ENCODE assay signal across 19 cellular contexts in the genomic region with DNA sequence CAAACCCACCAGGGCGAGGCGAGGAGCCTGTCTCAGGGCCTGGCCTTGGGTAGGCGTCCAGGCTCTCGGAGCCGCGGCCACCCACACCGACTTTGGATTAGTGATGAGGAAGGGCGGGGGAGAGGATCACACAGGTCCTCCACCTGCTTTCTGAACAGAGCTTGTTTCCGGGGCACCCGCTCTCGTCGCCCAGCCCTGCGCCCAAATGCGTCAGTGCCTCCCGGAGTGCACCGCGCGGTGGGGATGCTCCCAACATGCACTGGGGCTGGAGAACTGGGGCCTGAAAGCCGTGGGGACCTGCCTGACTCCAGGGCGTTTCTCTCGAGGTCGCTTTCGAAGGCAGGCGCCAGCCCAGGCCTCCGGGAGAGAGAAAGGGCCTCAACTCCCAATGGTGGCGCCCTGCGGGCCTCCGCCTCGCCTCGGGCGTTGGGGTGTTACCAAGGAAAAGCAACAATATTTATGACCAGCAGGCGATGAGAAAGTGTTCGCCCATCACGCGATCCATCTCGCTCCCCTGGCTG. TPM values are rescaled to one million over a fixed set of nuclear protein-coding genes. Genes with fewer than 3 reads are reported as not detected.
A peak's percentile ranks its signal among the peaks of the same experiment; 100 is the strongest.
DNase-seq lines count a peak whose midpoint lies in the region; ATAC-seq and TF ChIP-seq lines count a peak whose summit lies in the region.
"Had no signal": no experiment of that assay in that cellular context is flagged by ENCODE, and none has a peak within 500 bp of the region (broad histone marks: within the 10 kb centered on the region; RNA-seq: fewer than 3 reads in every experiment).

No MANE protein-coding gene starts in this region.

- H3T11ph ChIP-seq in H9 (ENCODE audit: low read length) = no peak overlapping the region

- no peaks in the 10 kb centered on the region for H3K4me1 ChIP-seq in spleen
- H3K4me1 ChIP-seq in endodermal cell (ENCODE audit: control insufficient read depth, insufficient read depth, low read length) = peaks cover 2% of the 10 kb centered on the region
- H3K4me1 ChIP-seq in H9 (ENCODE audit: insufficient read depth, low read length) = no peaks in the 10 kb centered on the region
- H3K4me1 ChIP-seq: BE2C had no signal

- H3K27ac Mint-ChIP-seq in endodermal cell (no peak overlapping the region), H9 (no peak overlapping the region)

- 16 to 66% (median 32%) methylated on average over 21 to 36 of the region's 36 CpGs for WGBS in spleen, 5 donors
- WGBS in endodermal cell (ENCODE audit: insufficient coverage in 1 of 2, insufficient read length in 1 of 2), 2 experiments = 96 to 99% methylated on average over 31 to 36 of the region's 36 CpGs
- no CpG with 5 or more reads among the region's 36 CpGs for WGBS in H9 (ENCODE audit: extremely low coverage, insufficient read length, low lambda C conversion rate)

- H3K4me3 Mint-ChIP-seq in endodermal cell (no peak overlapping the region), H9 (no peak overlapping the region)

- H3K9me3 Mint-ChIP-seq in endodermal cell (peaks cover 2% of the 10 kb centered on the region), H9 (0 out of 5 replicates have a peak, but pooled peaks cover 0 to 2% of the 10 kb centered on the region in 2 experiments)

- no peak overlapping the region for H4K5ac ChIP-seq in H9 (ENCODE audit: insufficient read length, low read depth, low read length)

- ATAC-seq in HG03039 (IDR thresholded peaks at IDR 0.05; ENCODE audit: unreplicated experiment) = no peak

- H3K9ac ChIP-seq in endodermal cell (ENCODE audit: extremely low read depth, low read length, poor library complexity, severe bottlenecking) (no peak overlapping the region), H9 (ENCODE audit: extremely low read depth, insufficient read length, low read length) (no peak overlapping the region)
- H3K9ac ChIP-seq: KMS-11, SK-N-SH had no signal

- H3K9me3 ChIP-seq in spleen = peaks cover 0 to 12% (median 0%) of the 10 kb centered on the region in 8 donors
- no peaks in the 10 kb centered on the region for H3K9me3 ChIP-seq in endodermal cell (ENCODE audit: control insufficient read depth, low read length)
- H3K9me3 ChIP-seq in H9 (ENCODE audit: control insufficient read depth, low read depth, low read length) = no peaks in the 10 kb centered on the region
- H3K9me3 ChIP-seq: BE2C, SK-N-SH had no signal

- intact Hi-C loops in spleen (cut with DNase I; ENCODE audit: low total_unique reads) = no loop called here

- no peaks in the 10 kb centered on the region for H3K79me2 ChIP-seq in H9 (ENCODE audit: insufficient read depth, low read length)

- peaks cover 76% of the 10 kb centered on the region for H3K27me3 Mint-ChIP-seq in endodermal cell (ENCODE audit: insufficient read depth)
- peaks cover 46% of the 10 kb centered on the region for H3K27me3 Mint-ChIP-seq in H9 (ENCODE audit: low read depth)

- H3K27ac ChIP-seq in spleen (no peak overlapping the region), endodermal cell (ENCODE audit: low read depth, low read length) (no peak overlapping the region), H9 (ENCODE audit: insufficient read length, low read depth, low read length) (no peak overlapping the region)
- H3K27ac ChIP-seq: KMS-11, RWPE1 had no signal

- H3K79me1 ChIP-seq in H9 (ENCODE audit: insufficient read depth, low read depth, low read length, poor library complexity, severe bottlenecking) = no peaks in the 10 kb centered on the region

- TF ChIP-seq CTCF in GM13976 (IDR thresholded peaks at IDR 0.05; ENCODE audit: borderline replicate concordance, control extremely low read depth, extremely low read depth, insufficient read depth, missing control alignments) (no peak), spleen (IDR thresholded peaks at IDR 0.05 in 8 of 11, conservative IDR thresholded peaks at IDR 0.05 in 3 of 11) (no peak), endodermal cell (conservative IDR thresholded peaks at IDR 0.05) (no peak), H9 (conservative IDR thresholded peaks at IDR 0.05) (no peak)

- H3K36me3 Mint-ChIP-seq in endodermal cell (ENCODE audit: low read depth) = no peaks in the 10 kb centered on the region
- peaks cover 0 to 1% (median 0%) of the 10 kb centered on the region in 3 experiments; a peak in 1 of 7 replicates for H3K36me3 Mint-ChIP-seq in H9 (ENCODE audit: insufficient read depth in 1 of 3, low read depth in 3 of 3)

- in situ Hi-C loops in GM13976 (cut with MboI; ENCODE audit: low sequenced_read_pairs, unreplicated experiment) = no loop called here

- H2BK12ac ChIP-seq in H9 (ENCODE audit: insufficient read length, low read depth, low read length) = no peak overlapping the region

- DNase-seq in AG08396 (ENCODE audit: low spot score) (peak; percentile 7), GM13976 (ENCODE audit: low spot score) (peak; percentile 29), left kidney (ENCODE audit: low read depth, low spot score) (peak; percentile 45), spleen (peak; percentile 56), endodermal cell (no peak), H9 (no peak)
- DNase-seq: BE2C, DMS79, NCI-H1092 treated with DMSO at 0.1 percent for 48 hours, NCI-H146, NCI-H2029, NCI-H2227 treated with DMSO at 0.1 percent for 48 hours, NCI-H510A, SIG-M5, SK-N-SH had no signal

- no peak overlapping the region for H2BK5ac ChIP-seq in H9 (ENCODE audit: insufficient read length, low read length)

- no peak overlapping the region for H2BK20ac ChIP-seq in H9 (ENCODE audit: low read depth, low read length, poor library complexity, severe bottlenecking)

- H3K23me2 ChIP-seq in H9 (ENCODE audit: insufficient read length, low read depth, low read length, poor library complexity, severe bottlenecking) = peaks cover 8% of the 10 kb centered on the region

- peaks cover 8 to 75% (median 57%) of the 10 kb centered on the region in 7 donors for H3K27me3 ChIP-seq in spleen (replicated peaks in 1 of 7)
- H3K27me3 ChIP-seq in endodermal cell (ENCODE audit: control insufficient read depth, insufficient read depth, low read length, poor library complexity, severe bottlenecking) = peaks cover 68% of the 10 kb centered on the region
- peaks cover 25% of the 10 kb centered on the region for H3K27me3 ChIP-seq in H9 (ENCODE audit: insufficient read depth, low read length)

- H4K20me1 ChIP-seq in H9 (ENCODE audit: control insufficient read depth, insufficient read depth, insufficient read length) = no peaks in the 10 kb centered on the region

- peaks cover 2% of the 10 kb centered on the region for H3K4me1 Mint-ChIP-seq in endodermal cell
- H3K4me1 Mint-ChIP-seq in H9 = peaks cover 10 to 21% of the 10 kb centered on the region in 2 experiments

- H3K18ac ChIP-seq in H9 (ENCODE audit: insufficient read length, low read depth, low read length) = no peak overlapping the region

- no peak overlapping the region for H4K91ac ChIP-seq in H9 (ENCODE audit: insufficient read length, low read depth, low read length)

- H4K8ac ChIP-seq in H9 (replicated peaks; ENCODE audit: insufficient read length, low read depth, low read length) = no peak overlapping the region

- H2BK15ac ChIP-seq in H9 (ENCODE audit: low read depth, low read length) = no peak overlapping the region

- H2AK5ac ChIP-seq in H9 (ENCODE audit: insufficient read length, low read length) = no peak overlapping the region

- TF ChIP-seq POLR2A in spleen (IDR thresholded peaks at IDR 0.05) = no peak

- H3K23ac ChIP-seq in H9 (ENCODE audit: insufficient read length, low read depth, low read length) = no peak overlapping the region

- H3K36me3 ChIP-seq in spleen = no peaks in the 10 kb centered on the region
- H3K36me3 ChIP-seq in endodermal cell (ENCODE audit: control insufficient read depth, insufficient read depth, low read length) = no peaks in the 10 kb centered on the region
- H3K36me3 ChIP-seq: BE2C had no signal

- no peak overlapping the region for H3K4me2 ChIP-seq in H9 (ENCODE audit: insufficient read depth, insufficient read length, low read length)
- H3K4me2 ChIP-seq: KMS-11, SK-N-SH had no signal

- no peak overlapping the region for H3K56ac ChIP-seq in H9 (ENCODE audit: insufficient read length, low read depth, low read length)

- H2AFZ ChIP-seq in H9 (ENCODE audit: low read length) = no peak overlapping the region

- H3K4ac ChIP-seq in H9 (ENCODE audit: low read depth, low read length) = no peak overlapping the region

- H3K4me3 ChIP-seq in spleen (no peak overlapping the region), endodermal cell (ENCODE audit: low read length) (no peak overlapping the region)

- H3K14ac ChIP-seq in H9 (ENCODE audit: insufficient read depth, low read length) = no peak overlapping the region

- H2BK120ac ChIP-seq in H9 (ENCODE audit: low read depth, low read length, poor library complexity, severe bottlenecking) = no peak overlapping the region

RNA-seq across cellular contexts. Expression of a gene that starts 9.0 kb away (rescaled TPM):
- total RNA-seq in spleen (not detected), endodermal cell (not detected), H9 (2021) (not detected in 2 replicates)
- polyA plus RNA-seq in spleen = not detected
- 0.85 TPM for polyA plus RNA-seq in endodermal cell (2013, experiment 1 of 2)
- 1.1 TPM for polyA plus RNA-seq in endodermal cell (2013, experiment 2 of 2)
- total RNA-seq: HT1080 had no signal

Comparison
In these comparisons a context has a peak if more than half of its experiments do, and no peak if none do; other contexts are left out.
1. DNase-seq: peak in AG08396 (single experiment), GM13976 (single experiment), left kidney (single experiment) and spleen (single experiment); none in endodermal cell (single experiment) and H9 (single experiment).